ENCODE assay signal across 16 cellular contexts in the genomic region with DNA sequence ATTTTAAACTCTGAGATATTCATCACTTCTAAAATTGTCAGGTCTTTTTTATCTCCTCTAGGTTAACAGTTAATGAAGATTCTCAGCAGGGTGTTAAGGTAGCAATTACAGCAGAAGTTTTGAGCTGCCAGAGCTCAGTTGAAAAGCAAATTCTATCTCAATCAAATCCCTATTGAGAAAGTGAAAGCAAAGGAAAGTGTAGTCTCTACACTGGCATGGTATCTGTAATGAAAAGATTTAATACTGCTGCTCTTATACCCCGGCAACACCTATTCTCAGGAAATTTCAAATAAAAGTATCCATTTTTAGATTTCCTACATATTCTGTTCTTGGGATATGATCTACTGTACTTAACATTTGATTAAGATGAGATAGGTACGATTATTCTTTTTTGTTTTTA.
A peak's percentile ranks its signal among the peaks of the same experiment; 100 is the strongest.
DNase-seq lines count a peak whose midpoint lies in the region; ATAC-seq lines count a peak whose summit lies in the region.
"Had no signal": no experiment of that assay in that cellular context is flagged by ENCODE, and none has a peak within 500 bp of the region (broad histone marks: within the 10 kb centered on the region; RNA-seq: fewer than 3 reads in every experiment).

No MANE protein-coding gene starts in this region.

- DNase-seq in NCI-H2029 treated with DMSO at 0.1 percent for 48 hours (lab: John Stamatoyannopoulos, UW) = peak; percentile 19
- no peak for DNase-seq in NCI-H2029 (lab: John Stamatoyannopoulos, UW)
- peak; percentile 39 for DNase-seq in NCI-H748 (lab: John Stamatoyannopoulos, UW; ENCODE audit: unreplicated experiment)
- DNase-seq in SW480 (ENCODE audit: low spot score) = peak; percentile 23
- peak; percentile 49 for DNase-seq in putamen (ENCODE audit: low spot score)
- DNase-seq in dermis blood vessel endothelial cell = no peak
- no peak for DNase-seq in stimulated activated CD4-positive, alpha-beta T cell treated with anti-CD3 and anti-CD28 coated beads, Interleukin-15, amount 100 ng/mL, for 24 hours
- DNase-seq: activated CD4-positive, alpha-beta T cell treated with anti-CD3 and anti-CD28 coated beads, Interleukin-2, amount 10 ng/mL, durations not matched to agents 7 days and 5 days; AML-193; anterior cingulate cortex; CD4-positive, alpha-beta memory T cell; DMS 273 treated with DMSO at 0.1 percent for 48 hours; NCI-H2107; NK-92 treated with Interleukin-12 subunit alpha and Interleukin-12 subunit beta, amount 100 ng/mL, for 24 hours; stomach had no signal

- no peak for ATAC-seq in GM21447 (IDR thresholded peaks at IDR 0.05; ENCODE audit: unreplicated experiment)

Comparison
In these comparisons a context has a peak if more than half of its experiments do, and no peak if none do; other contexts are left out.
1. DNase-seq: peak in NCI-H2029 treated with DMSO at 0.1 percent for 48 hours (single experiment), NCI-H748 (single experiment), SW480 (single experiment) and putamen (single experiment); none in NCI-H2029 (single experiment), dermis blood vessel endothelial cell (single experiment) and stimulated activated CD4-positive, alpha-beta T cell treated with anti-CD3 and anti-CD28 coated beads, Interleukin-15, amount 100 ng/mL, for 24 hours (single experiment).